ENCODE assay signal across 12 cellular contexts in genomic region chr4:133565379-133565778, GRCh38.
A peak's percentile ranks its signal among the peaks of the same experiment; 100 is the strongest.
DNase-seq lines count a peak whose midpoint lies in the region; ATAC-seq, FAIRE-seq and TF ChIP-seq lines count a peak whose summit lies in the region.
"Had no signal": no experiment of that assay in that cellular context is flagged by ENCODE, and none has a peak within 500 bp of the region (broad histone marks: within the 10 kb centered on the region; RNA-seq: fewer than 3 reads in every experiment).

No MANE protein-coding gene starts in this region.

- no peak for TF ChIP-seq POLR2A in GM12891 (IDR thresholded peaks at IDR 0.05; ENCODE audit: low read depth, low read length)

- H3K27me3 ChIP-seq in adipocyte (replicated peaks; ENCODE audit: control insufficient read depth, insufficient read depth, low read length), result no peaks in the 10 kb centered on the region
- no peaks in the 10 kb centered on the region for H3K27me3 ChIP-seq in hepatocyte
- H3K27me3 ChIP-seq: Peyer's patch had no signal

- FAIRE-seq in GM12891 (lab: Jason Lieb, UNC), result no peak

- no peak overlapping the region for H2AFZ ChIP-seq in hepatocyte

- ATAC-seq in GM19467 (IDR thresholded peaks at IDR 0.05; ENCODE audit: unreplicated experiment), result no peak

- H3K4me1 ChIP-seq in adipocyte (ENCODE audit: control insufficient read depth, insufficient read depth, low read length) (no peaks in the 10 kb centered on the region), hepatocyte (ENCODE audit: insufficient read depth) (peaks cover 4% of the 10 kb centered on the region)
- H3K4me1 ChIP-seq: Peyer's patch had no signal

- peak overlapping the region; percentile 31 for H3K4me2 ChIP-seq in hepatocyte
- H3K4me2 ChIP-seq: KMS-11 had no signal

- no peaks in the 10 kb centered on the region for H3K79me2 ChIP-seq in hepatocyte

- TF ChIP-seq CTCF in hepatocyte (IDR thresholded peaks at IDR 0.05; ENCODE audit: poor library complexity), result no peak

- no peak overlapping the region for H3K27ac ChIP-seq in hepatocyte
- H3K27ac ChIP-seq: KMS-11, Peyer's patch, skin epidermis had no signal

- no peaks in the 10 kb centered on the region for H3K9me2 ChIP-seq in hepatocyte (replicated peaks; ENCODE audit: insufficient read depth)

- H4K20me1 ChIP-seq in hepatocyte (ENCODE audit: insufficient read depth, poor library complexity, severe bottlenecking), result no peaks in the 10 kb centered on the region

- H3K36me3 ChIP-seq in adipocyte (ENCODE audit: control insufficient read depth, insufficient read depth, low read length, severe bottlenecking) (no peaks in the 10 kb centered on the region), hepatocyte (replicated peaks; ENCODE audit: insufficient read depth, low read depth) (no peaks in the 10 kb centered on the region)
- H3K36me3 ChIP-seq: Peyer's patch had no signal

- H3K4me3 ChIP-seq in adipocyte (ENCODE audit: low read length) (no peak overlapping the region), hepatocyte (no peak overlapping the region)
- H3K4me3 ChIP-seq: Peyer's patch, skin epidermis had no signal

- H3K9me3 ChIP-seq in adipocyte (ENCODE audit: control insufficient read depth, low read length), result no peaks in the 10 kb centered on the region
- no peaks in the 10 kb centered on the region for H3K9me3 ChIP-seq in hepatocyte (ENCODE audit: low read depth)
- H3K9me3 ChIP-seq: Peyer's patch had no signal

- WGBS in hepatocyte (ENCODE audit: low lambda C conversion rate, missing lambda C conversion rate), result 26% methylated on average over 1 of the region's 1 CpG

- DNase-seq in ELR (ENCODE audit: low read depth) (peak; percentile 49), NCI-H1092 (lab: John Stamatoyannopoulos, UW) (peak; percentile 5), adipocyte (ENCODE audit: low read depth) (peak; percentile 86), hepatocyte (ENCODE audit: low spot score) (peak; percentile 33), NCI-H2029 (lab: John Stamatoyannopoulos, UW) (no peak), NCI-H187 (lab: John Stamatoyannopoulos, UW) (no peak), GM12891 (ENCODE audit: insufficient read length, low spot score) (no peak)
- DNase-seq: activated effector memory CD4-positive, alpha-beta T cell treated with Interleukin-2 at 50 U/mL for 16 hours; Peyer's patch had no signal

- no peak overlapping the region for H3K9ac ChIP-seq in adipocyte (ENCODE audit: low read length)
- H3K9ac ChIP-seq: KMS-11 had no signal

TF ChIP-seq in GM12891, 5 proteins besides CTCF, POLR2A, EP300 and RAD21:
- TF ChIP-seq SPI1 (IDR thresholded peaks at IDR 0.05; ENCODE audit: low read depth, low read length) (no peak), POLR2AphosphoS5 (IDR thresholded peaks at IDR 0.05; ENCODE audit: low read depth, low read length) (no peak), POU2F2 (IDR thresholded peaks at IDR 0.05; ENCODE audit: low read depth, low read length) (no peak), TAF1 (IDR thresholded peaks at IDR 0.05; ENCODE audit: low read depth, low read length) (no peak)

Comparison
In these comparisons a context has a peak if more than half of its experiments do, and no peak if none do; other contexts are left out.
1. DNase-seq: peak in ELR (single experiment), NCI-H1092 (single experiment), adipocyte (single experiment) and hepatocyte (single experiment); none in NCI-H2029 (single experiment), NCI-H187 (0 of 2) and GM12891 (single experiment).